ENCODE assay signal across 8 cellular contexts in the genomic region with DNA sequence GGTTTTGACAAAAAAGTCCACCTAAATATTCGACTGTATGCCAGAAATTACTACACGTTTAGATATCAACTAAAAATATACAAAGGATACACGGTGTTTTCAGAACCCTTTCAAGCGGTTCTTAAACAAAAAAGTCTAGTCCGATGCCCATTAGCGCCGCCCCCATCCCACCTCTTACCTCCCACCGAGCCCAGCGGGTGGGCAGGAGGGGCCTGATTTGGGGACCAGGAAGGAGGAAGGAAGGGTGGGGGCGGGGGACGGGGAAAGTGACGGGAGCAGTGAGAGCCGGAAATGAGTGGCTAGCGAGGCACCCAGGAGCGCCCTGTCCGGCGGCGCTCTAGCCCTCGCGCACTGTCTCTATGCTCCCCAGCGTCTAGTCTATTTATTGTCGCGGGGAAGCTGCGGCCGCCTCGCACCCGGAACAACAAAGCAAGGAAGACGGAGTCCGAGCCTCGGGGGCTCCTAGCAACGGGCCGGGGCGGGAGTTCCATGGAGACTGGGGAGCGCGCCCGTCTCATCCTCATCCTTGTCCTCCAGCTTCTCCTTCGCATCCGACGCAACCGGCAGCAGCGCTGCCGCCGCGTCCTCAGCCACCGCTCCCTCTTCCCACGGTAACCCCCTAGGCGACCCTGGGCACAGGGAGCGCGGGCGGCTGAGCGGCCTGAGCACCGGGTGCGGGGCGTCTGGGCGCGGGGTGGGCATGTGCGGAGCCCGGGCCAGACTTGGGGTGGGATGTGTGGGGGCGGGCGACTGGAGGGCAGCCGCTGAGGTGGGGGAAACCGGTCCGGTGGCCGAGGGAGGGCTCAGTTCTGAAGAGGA. TPM values are rescaled to one million over a fixed set of nuclear protein-coding genes. Genes with fewer than 3 reads are reported as not detected.
A peak's percentile ranks its signal among the peaks of the same experiment; 100 is the strongest.
DNase-seq lines count a peak whose midpoint lies in the region; ATAC-seq and TF ChIP-seq lines count a peak whose summit lies in the region.

A gene (plus strand): TSS at position 410 of the 819 bp plus-strand sequence. CDS start 26,902 bp downstream, outside the sequence.

- H2BK5ac ChIP-seq in IMR-90 (ENCODE audit: low read depth, low read length, poor library complexity, severe bottlenecking), result peak within 1 kb of the TSS; percentile 74

- H2BK15ac ChIP-seq in IMR-90 (ENCODE audit: low read depth, low read length), result peak within 1 kb of the TSS; percentile 78; the same call in 2 of the 3 replicates

- DNase-seq in DMS153 (lab: John Stamatoyannopoulos, UW) (peak; percentile 92), IMR-90 (peak; percentile 95), OCI-LY7 (ENCODE audit: low spot score) (peak; percentile 96), activated T-cell treated with anti-CD3 and anti-CD28 coated beads for 4 hours (peak; percentile 94), epithelial cell of prostate (ENCODE audit: low read depth, low spot score) (peak; percentile 53), mucosa of descending colon (peak; percentile 94 to 96 (median 95))
- DNase-seq in stimulated activated CD8-positive, alpha-beta memory T cell treated with anti-CD3 and anti-CD28 coated beads, Interleukin-4, amount 100 ng/mL, for 1 hour (ENCODE audit: low read depth in 2 of 2, low spot score in 1 of 2), result peak; percentile 71 to 86

- peak within 1 kb of the TSS; percentile 56 for H3K18ac ChIP-seq in IMR-90 (ENCODE audit: low read depth, low read length)

- no peaks in the 10 kb centered on the region for H3K27me3 ChIP-seq in IMR-90 (ENCODE audit: control insufficient read depth, insufficient read depth, low read length)

- H3K36me3 ChIP-seq in IMR-90 (ENCODE audit: control insufficient read depth, insufficient read depth, low read length) (no peaks in the 10 kb centered on the region), OCI-LY7 (ENCODE audit: insufficient read depth, low read length) (0 out of 2 replicates have a peak, but pooled peaks cover 8% of the 10 kb centered on the region), mucosa of descending colon (ENCODE audit: low read depth) (no peaks in the 10 kb centered on the region)

- H3K4me3 ChIP-seq in IMR-90 (ENCODE audit: insufficient read depth, low read depth, low read length) (peak within 1 kb of the TSS; percentile 64), OCI-LY7 (ENCODE audit: low read depth, low read length, poor library complexity, severe bottlenecking) (peak within 1 kb of the TSS; percentile 99), mucosa of descending colon (peak within 1 kb of the TSS; percentile 90)

- H2AFZ ChIP-seq in IMR-90 (replicated peaks; ENCODE audit: low read length, poor library complexity) (peak within 1 kb of the TSS; percentile 97), OCI-LY7 (ENCODE audit: low read length) (peak within 1 kb of the TSS; percentile 99)

- in situ Hi-C loops in IMR-90 (cut with MboI; ENCODE audit: low sequenced_read_pairs), result no loop called here

- TF ChIP-seq RAD21 in IMR-90 (IDR thresholded peaks at IDR 0.05; ENCODE audit: low read length), result no peak

- dilution Hi-C loops in IMR-90 (cut with HindIII; ENCODE audit: low sequenced_read_pairs, unreplicated experiment), result no loop called here

- peak; percentile 88 for TF ChIP-seq POLR2A in IMR-90 (IDR thresholded peaks at IDR 0.05; ENCODE audit: low read depth, low read length)

- H3K79me2 ChIP-seq in OCI-LY7 (ENCODE audit: insufficient read depth, low read depth, low read length), result peaks cover 49% of the 10 kb centered on the region

- H4K20me1 ChIP-seq in IMR-90 (ENCODE audit: insufficient read depth, low read length) (peaks cover 19% of the 10 kb centered on the region; the same call in 1 of the 2 replicates), OCI-LY7 (ENCODE audit: insufficient read depth, low read length) (peaks cover 41% of the 10 kb centered on the region)

- H3K27ac ChIP-seq in IMR-90 (ENCODE audit: insufficient read depth, low read length) (peak within 1 kb of the TSS; percentile 75), OCI-LY7 (ENCODE audit: low read depth, low read length, poor library complexity, severe bottlenecking) (peak within 1 kb of the TSS; percentile 77), epithelial cell of prostate (peak within 1 kb of the TSS; percentile 68)

- H3K9me1 ChIP-seq in IMR-90 (ENCODE audit: insufficient read depth, low read length), result peaks cover 9% of the 10 kb centered on the region; the same call in 1 of the 2 replicates

- H3K9me2 ChIP-seq in OCI-LY7 (ENCODE audit: insufficient read depth, low read length), result no peaks in the 10 kb centered on the region

- peak within 1 kb of the TSS; percentile 92 for H3K14ac ChIP-seq in IMR-90 (replicated peaks; ENCODE audit: low read depth, low read length)

- peaks cover 16 to 51% of the 10 kb centered on the region in 2 experiments for H3K79me1 ChIP-seq in IMR-90 (ENCODE audit: low read depth in 1 of 2, low read length in 2 of 2)

- peak within 1 kb of the TSS; percentile 68 for H4K5ac ChIP-seq in IMR-90 (ENCODE audit: low read depth, low read length)

- H3K9me3 ChIP-seq in IMR-90 (ENCODE audit: control insufficient read depth, insufficient read depth, low read length), result no peaks in the 10 kb centered on the region
- H3K9me3 ChIP-seq in OCI-LY7 (ENCODE audit: low read length), result no peaks in the 10 kb centered on the region
- H3K9me3 ChIP-seq in mucosa of descending colon, result no peaks in the 10 kb centered on the region

- CTCF ChIA-PET in IMR-90 (lab: Yijun Ruan, JAX) (interaction anchor here (1.1 to 2.4 kb wide), 3 partner anchors 29 to 110 kb away, joined by 3 to 7 read pairs (median 3); no protein-coding TSS in a partner anchor), OCI-LY7 (lab: Charles Lee; ENCODE audit: unreplicated experiment) (interaction anchor here (1.4 kb wide), 1 partner anchor 13 kb away, joined by 4 read pairs; no protein-coding TSS in a partner anchor)

- peak within 1 kb of the TSS; percentile 83 for H2AK5ac ChIP-seq in IMR-90 (ENCODE audit: low read depth, low read length)

- TF ChIP-seq CTCF in IMR-90 (conservative IDR thresholded peaks at IDR 0.05; ENCODE audit: low read depth, low read length) (no peak), OCI-LY7 (conservative IDR thresholded peaks at IDR 0.05; ENCODE audit: low read length) (no peak), mucosa of descending colon (IDR thresholded peaks at IDR 0.05) (no peak)

- H4K91ac ChIP-seq in IMR-90 (ENCODE audit: insufficient read depth, low read depth, low read length), result peak within 1 kb of the TSS; percentile 77

- POLR2A ChIA-PET in IMR-90 (lab: Charles Lee; ENCODE audit: unreplicated experiment), result no interaction called here
- POLR2A ChIA-PET in OCI-LY7 (lab: Charles Lee), result interaction anchor here (0.7 to 5.8 kb wide), 4 partner anchors 14 to 912 kb away, joined by 3 to 57 read pairs (median 9); no protein-coding TSS in a partner anchor

- peak within 1 kb of the TSS; percentile 35 for H2BK120ac ChIP-seq in IMR-90 (ENCODE audit: low read depth, low read length)

- H2AK9ac ChIP-seq in IMR-90 (replicated peaks; ENCODE audit: low read depth, low read length, poor library complexity), result peak within 1 kb of the TSS; percentile 90

- peak within 1 kb of the TSS; percentile 91 for H3K56ac ChIP-seq in IMR-90 (ENCODE audit: extremely low read depth, insufficient read depth, low read length)

- 1% methylated on average over 26 of the region's 64 CpGs; no CpG with 5 or more reads in 1 of the 2 experiments for WGBS in IMR-90 (ENCODE audit: extremely low coverage in 2 of 2, insufficient read length in 1 of 2), 2 experiments

- intact Hi-C loops in IMR-90 (cut with micrococcal nuclease), result no loop called here
- intact Hi-C loops in OCI-LY7 (cut with micrococcal nuclease; ENCODE audit: unreplicated experiment), result loop anchor here (5.0 to 10.0 kb wide), 3 partner anchors 1138 to 1542 kb away; a partner anchor contains a TSS
- intact Hi-C loops in mucosa of descending colon (cut with DNase I, micrococcal nuclease), result no loop called here

- H3K4me1 ChIP-seq in IMR-90 (ENCODE audit: control insufficient read depth, insufficient read depth, low read length) (peaks cover 9% of the 10 kb centered on the region), OCI-LY7 (ENCODE audit: insufficient read depth, low read length, poor library complexity, severe bottlenecking) (peaks cover 45% of the 10 kb centered on the region), mucosa of descending colon (ENCODE audit: low read depth) (peaks cover 16% of the 10 kb centered on the region)

- ATAC-seq in GM21529 (IDR thresholded peaks at IDR 0.05; ENCODE audit: unreplicated experiment) (peak; percentile 85), IMR-90 (ENCODE audit: low read depth) (peak; percentile 93), mucosa of descending colon (peak; percentile 97)

- peak within 1 kb of the TSS; percentile 89 for H3K4ac ChIP-seq in IMR-90 (ENCODE audit: low read depth, low read length)

- H3K4me2 ChIP-seq in IMR-90 (ENCODE audit: low read depth, low read length) (peak within 1 kb of the TSS; percentile 99), OCI-LY7 (ENCODE audit: low read length) (peak within 1 kb of the TSS; percentile 94)

- H3K23ac ChIP-seq in IMR-90 (ENCODE audit: low read depth, low read length), result peak within 1 kb of the TSS; percentile 93

- H4K8ac ChIP-seq in IMR-90 (ENCODE audit: low read depth in 2 of 2, low read length in 2 of 2), result peak within 1 kb of the TSS; percentile 80 to 92

- no TSS peak for BruUV-seq in IMR-90 (replicated peaks; lab: Mats Ljungman, UMichigan)
- BruUV-seq in OCI-LY7 (replicated peaks; lab: Mats Ljungman, UMichigan), result no TSS peak

- H3K9ac ChIP-seq in IMR-90 (ENCODE audit: low read depth, low read length), result peak within 1 kb of the TSS; percentile 72

- H2BK20ac ChIP-seq in IMR-90 (ENCODE audit: low read depth, low read length), result no peak within 1 kb of the TSS; the same call in 1 of the 2 replicates

TF ChIP-seq in IMR-90, 13 proteins besides CTCF, POLR2A, EP300 and RAD21 (continues in another document):
- TF ChIP-seq SMC3 (IDR thresholded peaks at IDR 0.05; ENCODE audit: low read depth, low read length) (no peak), MAFK (IDR thresholded peaks at IDR 0.05; ENCODE audit: low read depth, low read length) (no peak), CEBPB (IDR thresholded peaks at IDR 0.05; ENCODE audit: low read depth, low read length) (no peak), MXI1 (IDR thresholded peaks at IDR 0.05; ENCODE audit: borderline replicate concordance, low read depth, low read length) (no peak; the same call in 1 of the 2 replicates), CHD1 (IDR thresholded peaks at IDR 0.05; ENCODE audit: low read depth, low read length) (0 out of 2 replicates have a peak, but pooled peaks have one; percentile 45), MAZ (IDR thresholded peaks at IDR 0.05; ENCODE audit: borderline replicate concordance, low read depth, low read length) (peak; percentile 90; the same call in 1 of the 2 replicates), FOS (IDR thresholded peaks at IDR 0.05; ENCODE audit: low read depth, low read length) (no peak)

RNA-seq across cellular contexts. Expression of the gene that starts here (rescaled TPM):
- total RNA-seq in IMR-90 (2012; rRNA removed) (25.6 and 38.3 TPM in 2 replicates), OCI-LY7 (2022) (47.7 and 50.0 TPM in 2 replicates), mucosa of descending colon (10 to 100 TPM; 16.6 to 25.4 (median 23.3) TPM)
- polyA plus RNA-seq in IMR-90 (2012; rRNA removed), result 32.5 and 34.0 TPM in 2 replicates
- polyA plus RNA-seq in IMR-90 (2012; cell fraction: cytosol; rRNA removed), result 6.6 and 14.8 TPM in 2 replicates
- polyA plus RNA-seq in IMR-90 (2012; cell fraction: nucleus; rRNA removed; ENCODE audit: low replicate concordance), result 7.1 and 25.3 TPM in 2 replicates
- 25.9 and 27.8 TPM in 2 replicates for total RNA-seq in OCI-LY7 (2014; rRNA removed; shearing (Covaris generic))

Comparison
In these comparisons a context has a peak if more than half of its experiments do, and no peak if none do; other contexts are left out.
1. Peak in every context shown above with its lines: DNase-seq, ATAC-seq, H3K4me3 ChIP-seq and H3K27ac ChIP-seq.